In genomic region chr12:116712458-116713303, GRCh38 we compare ENCODE assay signal across 1 cellular context.
A peak's percentile ranks its signal among the peaks of the same experiment; 100 is the strongest.
TF ChIP-seq lines count a peak whose summit lies in the region.

No MANE protein-coding gene starts in this region.

TF ChIP-seq in HEK293, 187 proteins besides CTCF, POLR2A, EP300 and RAD21 (continued from another document and continues in another):
- TF ChIP-seq HIC1 (tag by site-specific recombination; IDR thresholded peaks at IDR 0.05) = peak; percentile 82
- TF ChIP-seq SCRT2 (tag by site-specific recombination; IDR thresholded peaks at IDR 0.05) = peak; percentile 60
- TF ChIP-seq ZNF768 (tag by site-specific recombination; IDR thresholded peaks at IDR 0.05) = no peak
- 0 out of 2 replicates have a peak, but pooled peaks have one; percentile 57 for TF ChIP-seq ZNF24 (tag by site-specific recombination; IDR thresholded peaks at IDR 0.05)
- TF ChIP-seq ZNF610 (tag by site-specific recombination; IDR thresholded peaks at IDR 0.05; ENCODE audit: borderline replicate concordance) = peak; percentile 65; the same call in 1 of the 2 replicates
- peak; percentile 96 for TF ChIP-seq IKZF3 (tag by site-specific recombination; IDR thresholded peaks at IDR 0.05)
- no peak for TF ChIP-seq ZNF777 (tag by site-specific recombination; IDR thresholded peaks at IDR 0.05; ENCODE audit: borderline replicate concordance)
- TF ChIP-seq ZNF561 (tag by site-specific recombination; IDR thresholded peaks at IDR 0.05; ENCODE audit: borderline replicate concordance) = no peak
- TF ChIP-seq ZNF2 (tag by site-specific recombination; IDR thresholded peaks at IDR 0.05) = peak; percentile 46; the same call in 1 of the 2 replicates
- peak; percentile 85 for TF ChIP-seq ZXDB (tag by site-specific recombination; IDR thresholded peaks at IDR 0.05)
- TF ChIP-seq ZNF155 (tag by site-specific recombination; IDR thresholded peaks at IDR 0.05) = no peak
- 0 out of 2 replicates have a peak, but pooled peaks have one; percentile 45 for TF ChIP-seq ZNF18 (tag by site-specific recombination; IDR thresholded peaks at IDR 0.05)
- 0 out of 2 replicates have a peak, but pooled peaks have one; percentile 32 for TF ChIP-seq TSHZ1 (tag by site-specific recombination; IDR thresholded peaks at IDR 0.05; ENCODE audit: borderline replicate concordance)
- no peak for TF ChIP-seq ZNF280D (tag by site-specific recombination; IDR thresholded peaks at IDR 0.05)
- no peak for TF ChIP-seq ZBTB26 (tag by site-specific recombination; optimal IDR thresholded peaks at IDR 0.05)
- TF ChIP-seq OVOL3 (tag by site-specific recombination; IDR thresholded peaks at IDR 0.05) = peak; percentile 77
- TF ChIP-seq ZEB2 (tag by site-specific recombination; IDR thresholded peaks at IDR 0.05) = peak; percentile 59; the same call in 1 of the 2 replicates
- TF ChIP-seq OSR2 (tag by site-specific recombination; IDR thresholded peaks at IDR 0.05) = peak; percentile 99
- peak; percentile 78; the same call in 1 of the 2 replicates for TF ChIP-seq ZNF394 (tag by site-specific recombination; IDR thresholded peaks at IDR 0.05; ENCODE audit: borderline replicate concordance)
- TF ChIP-seq REPIN1 (tag by site-specific recombination; IDR thresholded peaks at IDR 0.05; ENCODE audit: low read depth) = no peak
- TF ChIP-seq WT1 (tag by site-specific recombination; IDR thresholded peaks at IDR 0.05) = peak; percentile 60; the same call in 1 of the 2 replicates
- TF ChIP-seq ZSCAN30 (tag by site-specific recombination; IDR thresholded peaks at IDR 0.05) = peak; percentile 61
- peak; percentile 91 for TF ChIP-seq SP7 (tag by site-specific recombination; IDR thresholded peaks at IDR 0.05)
- TF ChIP-seq ZNF184 (tag by site-specific recombination; IDR thresholded peaks at IDR 0.05) = no peak
- TF ChIP-seq ZNF747 (tag by site-specific recombination; IDR thresholded peaks at IDR 0.05) = no peak
- peak; percentile 50 for TF ChIP-seq GLIS2 (tag by site-specific recombination; IDR thresholded peaks at IDR 0.05)
- peak; percentile 31 for TF ChIP-seq ZIC2 (tag by site-specific recombination; IDR thresholded peaks at IDR 0.05)
- TF ChIP-seq ZBTB17 (tag by site-specific recombination; IDR thresholded peaks at IDR 0.05) = peak; percentile 75
- TF ChIP-seq ZNF501 (tag by site-specific recombination; IDR thresholded peaks at IDR 0.05) = peak; percentile 67; the same call in 1 of the 2 replicates
- peak; percentile 68; the same call in 1 of the 2 replicates for TF ChIP-seq ZNF660 (tag by site-specific recombination; IDR thresholded peaks at IDR 0.05)
- TF ChIP-seq BCL11A (tag by site-specific recombination; IDR thresholded peaks at IDR 0.05; ENCODE audit: low read depth) = peak; percentile 16; the same call in 1 of the 2 replicates
- peak; percentile 89 for TF ChIP-seq PRDM10 (tag by site-specific recombination; IDR thresholded peaks at IDR 0.05)
- TF ChIP-seq ZNF423 (tag by site-specific recombination; IDR thresholded peaks at IDR 0.05) = peak; percentile 76
- peak; percentile 94 for TF ChIP-seq ZNF580 (tag by site-specific recombination; IDR thresholded peaks at IDR 0.05)
- TF ChIP-seq PRDM4 (tag by site-specific recombination; IDR thresholded peaks at IDR 0.05) = 0 out of 2 replicates have a peak, but pooled peaks have one; percentile 37
- TF ChIP-seq ZNF629 (tag by site-specific recombination; IDR thresholded peaks at IDR 0.05) = peak; percentile 80
